ENCODE assay signal across 25 cellular contexts in genomic region chr6:9620263-9620662, GRCh38.
DNase-seq lines count a peak whose midpoint lies in the region; ATAC-seq, FAIRE-seq and TF ChIP-seq lines count a peak whose summit lies in the region.
"Had no signal": no experiment of that assay in that cellular context is flagged by ENCODE, and none has a peak within 500 bp of the region (broad histone marks: within the 10 kb centered on the region; RNA-seq: fewer than 3 reads in every experiment).

No MANE protein-coding gene starts in this region.

- POLR2A ChIA-PET in GM12878 (lab: Charles Lee), result interaction anchor here (0.7 to 0.8 kb wide), 2 partner anchors 91 to 146 kb away, joined by 3 read pairs; no protein-coding TSS in a partner anchor

- intact Hi-C loops in GM12878 (cut with micrococcal nuclease; ENCODE audit: unreplicated experiment), result no loop called here

- no peaks in the 10 kb centered on the region for H3K9me3 ChIP-seq in GM12878 (replicated peaks; ENCODE audit: control insufficient read depth, insufficient read depth, low read length)
- peaks cover 0 to 7% (median 0%) of the 10 kb centered on the region in 4 donors for H3K9me3 ChIP-seq in tibial nerve
- H3K9me3 ChIP-seq: A549, neutrophil had no signal

- DNase-seq in A172 (ENCODE audit: low spot score) (peak; percentile 5), LHCN-M2 (ENCODE audit: low read depth) (peak; percentile 43), GM12878 (ENCODE audit: low read depth, low spot score) (no peak), tibial nerve (ENCODE audit: low spot score in 2 of 2) (no peak), ureter (ENCODE audit: low spot score) (no peak), nephron progenitor cell (no peak)
- no peak for DNase-seq in activated T-cell treated with anti-CD3 and anti-CD28 coated beads, Interleukin-2, amount 50 U/mL, for 24 hours
- DNase-seq: activated gamma-delta T cell treated with Interleukin-2 at 50 U/mL for 16 hours; amniotic stem cell; esophagus squamous epithelium; glutamatergic neuron; H9; NCI-H1092; NCI-H2029; NCI-H510A treated with DMSO at 0.1 percent for 48 hours; Right ventricle myocardium superior; stimulated activated CD4-positive, alpha-beta T cell treated with anti-CD3 and anti-CD28 coated beads, Interleukin-12 subunit alpha, Interleukin-12 subunit beta, amount 100 ng/mL, for 4 hours; WERI-Rb-1 had no signal

- H3K4me3 ChIP-seq in GM12878 (no peak overlapping the region), tibial nerve (no peak overlapping the region)
- H3K4me3 ChIP-seq: A549, esophagus squamous epithelium had no signal

- BruUV-seq in GM12878 (replicated peaks; lab: Mats Ljungman, UMichigan), result no TSS peak

- SMC1A ChIA-PET in GM12878 (lab: Charles Lee; ENCODE audit: uncharacterized antibody, unreplicated experiment), result interaction anchor here (1.0 to 1.4 kb wide), 3 partner anchors 8 to 34 kb away, joined by 3 to 4 read pairs (median 3); no protein-coding TSS in a partner anchor

- no peak overlapping the region for H2AFZ ChIP-seq in GM12878 (ENCODE audit: control insufficient read depth, low read depth, low read length)

- TF ChIP-seq EP300 in GM12878 (IDR thresholded peaks at IDR 0.05; ENCODE audit: borderline replicate concordance in 1 of 2, control insufficient read depth in 1 of 2, low read depth in 2 of 2, low read length in 2 of 2) (no peak), tibial nerve (IDR thresholded peaks at IDR 0.05) (no peak)

- TF ChIP-seq RAD21 in GM12878 (IDR thresholded peaks at IDR 0.05; ENCODE audit: insufficient read depth, low read depth, low read length), result no peak

- no peak overlapping the region for H3K4me2 ChIP-seq in GM12878 (ENCODE audit: control insufficient read depth, insufficient read depth)
- H3K4me2 ChIP-seq: A549, KMS-11 had no signal

- no peaks in the 10 kb centered on the region for H3K36me3 Mint-ChIP-seq in nephron progenitor cell (ENCODE audit: low read depth)
- no peaks in the 10 kb centered on the region for H3K36me3 Mint-ChIP-seq in activated T-cell treated with anti-CD3 and anti-CD28 coated beads, Interleukin-2, amount 50 U/mL, for 24 hours (ENCODE audit: low read depth)

- no peaks in the 10 kb centered on the region for H3K4me1 Mint-ChIP-seq in nephron progenitor cell
- H3K4me1 Mint-ChIP-seq in activated T-cell treated with anti-CD3 and anti-CD28 coated beads, Interleukin-2, amount 50 U/mL, for 24 hours (ENCODE audit: low read depth), result no peaks in the 10 kb centered on the region
- H3K4me1 Mint-ChIP-seq: H9 had no signal

- CTCF ChIA-PET in GM12878 (lab: Yijun Ruan, JAX), result interaction anchor here (0.6 kb wide), 2 partner anchors 13 to 38 kb away, joined by 3 read pairs; no protein-coding TSS in a partner anchor

- TF ChIP-seq CTCF in GM12878 (IDR thresholded peaks at IDR 0.05 in 2 of 3, conservative IDR thresholded peaks at IDR 0.05 in 1 of 3; ENCODE audit: control insufficient read depth in 2 of 3, extremely low read depth in 1 of 3, insufficient read depth in 1 of 3, low read depth in 3 of 3, low read length in 3 of 3), result no peak
- no peak for TF ChIP-seq CTCF in tibial nerve (IDR thresholded peaks at IDR 0.05)
- no peak for TF ChIP-seq CTCF in nephron progenitor cell (IDR thresholded peaks at IDR 0.05)

- no peaks in the 10 kb centered on the region for H3K36me3 ChIP-seq in GM12878 (ENCODE audit: control insufficient read depth in 2 of 2, insufficient read depth in 2 of 2, low read length in 1 of 2)
- H3K36me3 ChIP-seq in tibial nerve, result no peaks in the 10 kb centered on the region
- H3K36me3 ChIP-seq: esophagus squamous epithelium, neutrophil, WERI-Rb-1 had no signal

- in situ Hi-C loops in GM12878 (cut with MboI), result no loop called here

- H3K27ac ChIP-seq in GM12878 (ENCODE audit: control insufficient read depth, insufficient read depth) (no peak overlapping the region), tibial nerve (no peak overlapping the region)
- H3K27ac ChIP-seq: A549, C4-2B, esophagus squamous epithelium, KMS-11, neutrophil, WERI-Rb-1 had no signal

- ATAC-seq in GM18867 (IDR thresholded peaks at IDR 0.05; ENCODE audit: unreplicated experiment), result peak; percentile 48
- ATAC-seq in GM12878, result peak; percentile 76
- ATAC-seq: A549 had no signal

- FAIRE-seq in GM12878 (lab: Jason Lieb, UNC), result no peak
- FAIRE-seq: A549, GM19239 had no signal

- H3K27me3 ChIP-seq in GM12878 (replicated peaks in 1 of 2; ENCODE audit: control insufficient read depth in 2 of 2, insufficient read depth in 2 of 2, low read length in 1 of 2), result no peaks in the 10 kb centered on the region
- H3K27me3 ChIP-seq in tibial nerve, result no peaks in the 10 kb centered on the region
- H3K27me3 ChIP-seq: esophagus squamous epithelium, neutrophil had no signal

- H3K4me3 Mint-ChIP-seq in nephron progenitor cell, result no peak overlapping the region
- H3K4me3 Mint-ChIP-seq in activated T-cell treated with anti-CD3 and anti-CD28 coated beads, Interleukin-2, amount 50 U/mL, for 24 hours, result no peak overlapping the region
- H3K4me3 Mint-ChIP-seq: H9; T-helper 1 cell treated with Interleukin-12 subunit alpha and Interleukin-12 subunit beta and Interleukin-4 antibody, amounts not matched to agents 30 μg/mL and 1 μg/mL, for 36 hours had no signal

- no peaks in the 10 kb centered on the region for H3K79me2 ChIP-seq in GM12878 (ENCODE audit: control insufficient read depth, insufficient read depth, low read length)

- no peaks in the 10 kb centered on the region for H4K20me1 ChIP-seq in GM12878 (ENCODE audit: control insufficient read depth, insufficient read depth)

- no peak overlapping the region for H3K27ac Mint-ChIP-seq in nephron progenitor cell
- H3K27ac Mint-ChIP-seq in activated T-cell treated with anti-CD3 and anti-CD28 coated beads, Interleukin-2, amount 50 U/mL, for 24 hours, result no peak overlapping the region
- H3K27ac Mint-ChIP-seq: H9; T-helper 1 cell treated with Interleukin-12 subunit alpha and Interleukin-12 subunit beta and Interleukin-4 antibody, amounts not matched to agents 30 μg/mL and 1 μg/mL, for 36 hours had no signal

- H3K4me1 ChIP-seq in GM12878 (ENCODE audit: control insufficient read depth, insufficient read depth, low read length), result no peaks in the 10 kb centered on the region
- no peaks in the 10 kb centered on the region for H3K4me1 ChIP-seq in tibial nerve
- H3K4me1 ChIP-seq: A549 had no signal

- no peak for TF ChIP-seq POLR2A in GM12878 (IDR thresholded peaks at IDR 0.05; ENCODE audit: low read depth, low read length)
- no peak for TF ChIP-seq POLR2A in tibial nerve (IDR thresholded peaks at IDR 0.05)

- WGBS in GM12878 (ENCODE audit: insufficient coverage, insufficient replicate concordance, low lambda C conversion rate, missing lambda C conversion rate), result 47% methylated on average over 2 of the region's 2 CpGs
- WGBS in tibial nerve, 2 donors, result 83 to 97% methylated on average over 2 of the region's 2 CpGs

- RAD21 ChIA-PET in GM12878 (lab: Charles Lee; ENCODE audit: unreplicated experiment), result no interaction called here

- no peaks in the 10 kb centered on the region for H3K27me3 Mint-ChIP-seq in nephron progenitor cell (ENCODE audit: low read depth, poor library complexity)
- no peaks in the 10 kb centered on the region for H3K27me3 Mint-ChIP-seq in activated T-cell treated with anti-CD3 and anti-CD28 coated beads, Interleukin-2, amount 50 U/mL, for 24 hours

- peaks cover 11% of the 10 kb centered on the region for H3K9me3 Mint-ChIP-seq in nephron progenitor cell
- peaks cover 7% of the 10 kb centered on the region for H3K9me3 Mint-ChIP-seq in activated T-cell treated with anti-CD3 and anti-CD28 coated beads, Interleukin-2, amount 50 U/mL, for 24 hours
- H3K9me3 Mint-ChIP-seq: H9 had no signal

- no peak overlapping the region for H3K9ac ChIP-seq in GM12878 (ENCODE audit: control insufficient read depth, insufficient read depth, low read length)
- H3K9ac ChIP-seq: KMS-11 had no signal

TF ChIP-seq in GM12878, 131 proteins besides CTCF, POLR2A, EP300 and RAD21 (continues in another document):
- TF ChIP-seq MYC (IDR thresholded peaks at IDR 0.05; ENCODE audit: insufficient read depth, insufficient read length, insufficient replicate concordance, low read length, severe bottlenecking), result no peak
- TF ChIP-seq SMAD5 (IDR thresholded peaks at IDR 0.05; ENCODE audit: low read depth), result no peak
- no peak for TF ChIP-seq NKRF (conservative IDR thresholded peaks at IDR 0.05)
- no peak for TF ChIP-seq RCOR1 (conservative IDR thresholded peaks at IDR 0.05; ENCODE audit: low read depth, low read length)
- TF ChIP-seq SREBF2 (IDR thresholded peaks at IDR 0.05; ENCODE audit: low read length), result no peak
- no peak for TF ChIP-seq BCLAF1 (IDR thresholded peaks at IDR 0.05)

Comparison
In these comparisons a context has a peak if more than half of its experiments do, and no peak if none do; other contexts are left out.
1. DNase-seq: peak in A172 (single experiment) and LHCN-M2 (single experiment); none in GM12878 (single experiment), tibial nerve (0 of 2), ureter (single experiment), nephron progenitor cell (single experiment) and activated T-cell treated with anti-CD3 and anti-CD28 coated beads, Interleukin-2, amount 50 U/mL, for 24 hours (single experiment).